ENCODE assay signal across 1 cellular context in genomic region chr1:228082975-228083870, GRCh38.
A peak's percentile ranks its signal among the peaks of the same experiment; 100 is the strongest.
TF ChIP-seq lines count a peak whose summit lies in the region.

No MANE protein-coding gene starts in this region.

TF ChIP-seq in HepG2, 621 proteins besides CTCF, POLR2A, EP300 and RAD21 (continued from another document and continues in another):
- no peak for TF ChIP-seq MED8 (CRISPR knock-in tag; IDR thresholded peaks at IDR 0.05; ENCODE audit: insufficient replicate concordance)
- TF ChIP-seq ZNF564 (CRISPR knock-in tag; IDR thresholded peaks at IDR 0.05), result no peak; the same call in 1 of the 2 replicates
- no peak for TF ChIP-seq CEBPG (CRISPR knock-in tag; IDR thresholded peaks at IDR 0.05)
- no peak for TF ChIP-seq FOXO1 (CRISPR knock-in tag; IDR thresholded peaks at IDR 0.05)
- TF ChIP-seq ZNF264 (CRISPR knock-in tag; IDR thresholded peaks at IDR 0.05), result no peak
- TF ChIP-seq GPN1 (CRISPR knock-in tag; IDR thresholded peaks at IDR 0.05; ENCODE audit: borderline replicate concordance), result no peak
- TF ChIP-seq JDP2 (CRISPR knock-in tag; IDR thresholded peaks at IDR 0.05; ENCODE audit: borderline replicate concordance), result no peak
- no peak for TF ChIP-seq FOXK2 (IDR thresholded peaks at IDR 0.05)
- TF ChIP-seq ZNF883 (CRISPR knock-in tag; IDR thresholded peaks at IDR 0.05; ENCODE audit: not compliant biosample characterization), result peak; percentile 19
- no peak for TF ChIP-seq CAMTA2 (CRISPR knock-in tag; IDR thresholded peaks at IDR 0.05; ENCODE audit: borderline replicate concordance)
- TF ChIP-seq ZBTB8A (CRISPR knock-in tag; IDR thresholded peaks at IDR 0.05; ENCODE audit: borderline replicate concordance, low read depth), result no peak
- TF ChIP-seq RELA (CRISPR knock-in tag; IDR thresholded peaks at IDR 0.05), result no peak
- no peak for TF ChIP-seq SRSF9 (IDR thresholded peaks at IDR 0.05; ENCODE audit: borderline replicate concordance, insufficient read depth, low read depth, low read length, poor library complexity, severe bottlenecking)
- no peak for TF ChIP-seq IRF1 (CRISPR knock-in tag; IDR thresholded peaks at IDR 0.05; ENCODE audit: low read depth)
- no peak for TF ChIP-seq SALL2 (CRISPR knock-in tag; IDR thresholded peaks at IDR 0.05)
- no peak for TF ChIP-seq THRA (CRISPR knock-in tag; IDR thresholded peaks at IDR 0.05; ENCODE audit: borderline replicate concordance)
- no peak for TF ChIP-seq NFIB (CRISPR knock-in tag; IDR thresholded peaks at IDR 0.05; ENCODE audit: borderline replicate concordance)
- TF ChIP-seq SMYD3 (CRISPR knock-in tag; IDR thresholded peaks at IDR 0.05), result no peak
- TF ChIP-seq ZNF333 (CRISPR knock-in tag; IDR thresholded peaks at IDR 0.05; ENCODE audit: borderline replicate concordance), result no peak; the same call in 1 of the 2 replicates
- TF ChIP-seq PRDM4 (CRISPR knock-in tag; IDR thresholded peaks at IDR 0.05; ENCODE audit: borderline replicate concordance), result 0 out of 2 replicates have a peak, but pooled peaks have one; percentile 10
- TF ChIP-seq PATZ1 (CRISPR knock-in tag; IDR thresholded peaks at IDR 0.05), result no peak
- no peak; the same call in 1 of the 2 replicates for TF ChIP-seq RXRA (CRISPR knock-in tag; IDR thresholded peaks at IDR 0.05)
- 0 out of 2 replicates have a peak, but pooled peaks have one; percentile 21 for TF ChIP-seq SPEN (CRISPR knock-in tag; IDR thresholded peaks at IDR 0.05; ENCODE audit: low read depth)
- no peak for TF ChIP-seq PPARG (CRISPR knock-in tag; conservative IDR thresholded peaks at IDR 0.05)
- no peak for TF ChIP-seq TP53 (CRISPR knock-in tag; conservative IDR thresholded peaks at IDR 0.05)
- no peak; the same call in 1 of the 2 replicates for TF ChIP-seq ZMAT3 (CRISPR knock-in tag; conservative IDR thresholded peaks at IDR 0.05)
- TF ChIP-seq, protein P1, sequence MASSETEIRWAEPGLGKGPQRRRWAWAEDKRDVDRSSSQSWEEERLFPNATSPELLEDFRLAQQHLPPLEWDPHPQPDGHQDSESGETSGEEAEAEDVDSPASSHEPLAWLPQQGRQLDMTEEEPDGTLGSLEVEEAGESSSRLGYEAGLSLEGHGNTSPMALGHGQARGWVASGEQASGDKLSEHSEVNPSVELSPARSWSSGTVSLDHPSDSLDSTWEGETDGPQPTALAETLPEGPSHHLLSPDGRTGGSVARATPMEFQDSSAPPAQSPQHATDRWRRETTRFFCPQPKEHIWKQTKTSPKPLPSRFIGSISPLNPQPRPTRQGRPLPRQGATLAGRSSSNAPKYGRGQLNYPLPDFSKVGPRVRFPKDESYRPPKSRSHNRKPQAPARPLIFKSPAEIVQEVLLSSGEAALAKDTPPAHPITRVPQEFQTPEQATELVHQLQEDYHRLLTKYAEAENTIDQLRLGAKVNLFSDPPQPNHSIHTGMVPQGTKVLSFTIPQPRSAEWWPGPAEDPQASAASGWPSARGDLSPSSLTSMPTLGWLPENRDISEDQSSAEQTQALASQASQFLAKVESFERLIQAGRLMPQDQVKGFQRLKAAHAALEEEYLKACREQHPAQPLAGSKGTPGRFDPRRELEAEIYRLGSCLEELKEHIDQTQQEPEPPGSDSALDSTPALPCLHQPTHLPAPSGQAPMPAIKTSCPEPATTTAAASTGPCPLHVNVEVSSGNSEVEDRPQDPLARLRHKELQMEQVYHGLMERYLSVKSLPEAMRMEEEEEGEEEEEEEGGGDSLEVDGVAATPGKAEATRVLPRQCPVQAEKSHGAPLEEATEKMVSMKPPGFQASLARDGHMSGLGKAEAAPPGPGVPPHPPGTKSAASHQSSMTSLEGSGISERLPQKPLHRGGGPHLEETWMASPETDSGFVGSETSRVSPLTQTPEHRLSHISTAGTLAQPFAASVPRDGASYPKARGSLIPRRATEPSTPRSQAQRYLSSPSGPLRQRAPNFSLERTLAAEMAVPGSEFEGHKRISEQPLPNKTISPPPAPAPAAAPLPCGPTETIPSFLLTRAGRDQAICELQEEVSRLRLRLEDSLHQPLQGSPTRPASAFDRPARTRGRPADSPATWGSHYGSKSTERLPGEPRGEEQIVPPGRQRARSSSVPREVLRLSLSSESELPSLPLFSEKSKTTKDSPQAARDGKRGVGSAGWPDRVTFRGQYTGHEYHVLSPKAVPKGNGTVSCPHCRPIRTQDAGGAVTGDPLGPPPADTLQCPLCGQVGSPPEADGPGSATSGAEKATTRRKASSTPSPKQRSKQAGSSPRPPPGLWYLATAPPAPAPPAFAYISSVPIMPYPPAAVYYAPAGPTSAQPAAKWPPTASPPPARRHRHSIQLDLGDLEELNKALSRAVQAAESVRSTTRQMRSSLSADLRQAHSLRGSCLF (CRISPR knock-in tag; IDR thresholded peaks at IDR 0.05; ENCODE audit: borderline replicate concordance), result no peak
- no peak for TF ChIP-seq EZH2 (conservative IDR thresholded peaks at IDR 0.05; ENCODE audit: low read depth, low read length)
- no peak for TF ChIP-seq ZBTB44 (CRISPR knock-in tag; IDR thresholded peaks at IDR 0.05)
- no peak; the same call in 1 of the 2 replicates for TF ChIP-seq ZBTB25 (CRISPR knock-in tag; IDR thresholded peaks at IDR 0.05)
- no peak for TF ChIP-seq ZNF816 (CRISPR knock-in tag; IDR thresholded peaks at IDR 0.05; ENCODE audit: borderline replicate concordance)
- TF ChIP-seq AFF4 (CRISPR knock-in tag; IDR thresholded peaks at IDR 0.05), result no peak
- TF ChIP-seq NR1H2 (CRISPR knock-in tag; IDR thresholded peaks at IDR 0.05; ENCODE audit: borderline replicate concordance, low read depth), result no peak; the same call in 1 of the 2 replicates
- TF ChIP-seq NFKB2 (CRISPR knock-in tag; IDR thresholded peaks at IDR 0.05; ENCODE audit: borderline replicate concordance), result no peak; the same call in 1 of the 2 replicates
- TF ChIP-seq, protein P2, sequence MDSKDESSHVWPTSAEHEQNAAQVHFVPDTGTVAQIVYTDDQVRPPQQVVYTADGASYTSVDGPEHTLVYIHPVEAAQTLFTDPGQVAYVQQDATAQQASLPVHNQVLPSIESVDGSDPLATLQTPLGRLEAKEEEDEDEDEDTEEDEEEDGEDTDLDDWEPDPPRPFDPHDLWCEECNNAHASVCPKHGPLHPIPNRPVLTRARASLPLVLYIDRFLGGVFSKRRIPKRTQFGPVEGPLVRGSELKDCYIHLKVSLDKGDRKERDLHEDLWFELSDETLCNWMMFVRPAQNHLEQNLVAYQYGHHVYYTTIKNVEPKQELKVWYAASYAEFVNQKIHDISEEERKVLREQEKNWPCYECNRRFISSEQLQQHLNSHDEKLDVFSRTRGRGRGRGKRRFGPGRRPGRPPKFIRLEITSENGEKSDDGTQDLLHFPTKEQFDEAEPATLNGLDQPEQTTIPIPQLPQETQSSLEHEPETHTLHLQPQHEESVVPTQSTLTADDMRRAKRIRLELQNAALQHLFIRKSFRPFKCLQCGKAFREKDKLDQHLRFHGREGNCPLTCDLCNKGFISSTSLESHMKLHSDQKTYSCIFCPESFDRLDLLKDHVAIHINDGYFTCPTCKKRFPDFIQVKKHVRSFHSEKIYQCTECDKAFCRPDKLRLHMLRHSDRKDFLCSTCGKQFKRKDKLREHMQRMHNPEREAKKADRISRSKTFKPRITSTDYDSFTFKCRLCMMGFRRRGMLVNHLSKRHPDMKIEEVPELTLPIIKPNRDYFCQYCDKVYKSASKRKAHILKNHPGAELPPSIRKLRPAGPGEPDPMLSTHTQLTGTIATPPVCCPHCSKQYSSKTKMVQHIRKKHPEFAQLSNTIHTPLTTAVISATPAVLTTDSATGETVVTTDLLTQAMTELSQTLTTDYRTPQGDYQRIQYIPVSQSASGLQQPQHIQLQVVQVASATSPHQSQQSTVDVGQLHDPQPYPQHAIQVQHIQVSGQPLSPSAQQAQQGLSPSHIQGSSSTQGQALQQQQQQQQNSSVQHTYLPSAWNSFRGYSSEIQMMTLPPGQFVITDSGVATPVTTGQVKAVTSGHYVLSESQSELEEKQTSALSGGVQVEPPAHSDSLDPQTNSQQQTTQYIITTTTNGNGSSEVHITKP (CRISPR knock-in tag; IDR thresholded peaks at IDR 0.05; ENCODE audit: low read depth), result 0 out of 2 replicates have a peak, but pooled peaks have one; percentile 29
